Comparison of ENCODE assay signal across 25 cellular contexts in genomic region chr6:137995371-137995770, GRCh38.
"Had no signal": no experiment of that assay in that cellular context is flagged by ENCODE, and none has a peak within 500 bp of the region (broad histone marks: within the 10 kb centered on the region; RNA-seq: fewer than 3 reads in every experiment).

No MANE protein-coding gene starts in this region.

- H3K4me1 ChIP-seq: SJSA1 had no signal

- H3K36me3 ChIP-seq: SJSA1 had no signal

- H3K9me2 ChIP-seq: SK-N-SH had no signal

- H3K4me3 ChIP-seq: K562, SJSA1 had no signal

- ATAC-seq: activated CD8-positive, alpha-beta memory T cell treated with anti-CD3 and anti-CD28 coated beads, Interleukin-2, amount 10 ng/mL, durations not matched to agents 7 days and 5 days; activated naive CD8-positive, alpha-beta T cell treated with anti-CD3 and anti-CD28 coated beads, Interleukin-2, amount 50 U/mL, for 24 hours; K562 had no signal

- H3K4me2 ChIP-seq: SK-N-SH had no signal

- H3K9ac ChIP-seq: SK-N-SH had no signal

- H3K27ac ChIP-seq: SJSA1 had no signal

- DNase-seq: activated B cell treated with CpG ODN at 0.5 μM for 24 hours; activated CD4-positive, alpha-beta memory T cell treated with anti-CD3 and anti-CD28 coated beads for 36 hours; activated CD4-positive, alpha-beta T cell treated with anti-CD3 and anti-CD28 coated beads for 4 hours; activated CD4-positive, alpha-beta T cell treated with anti-CD3 and anti-CD28 coated beads, Interleukin-2, amount 50 U/mL, for 1 hour; activated CD4-positive, CD25-positive, alpha-beta regulatory T cell treated with anti-CD3 and anti-CD28 coated beads, Interleukin-2, amount 50 U/mL, for 72 hours; activated CD8-positive, alpha-beta memory T cell treated with anti-CD3 and anti-CD28 coated beads for 24 hours; activated CD8-positive, alpha-beta memory T cell treated with anti-CD3 and anti-CD28 coated beads, Interleukin-2, amount 10 ng/mL, durations not matched to agents 7 days and 5 days; activated CD8-positive, alpha-beta memory T cell treated with anti-CD3 and anti-CD28 coated beads, Interleukin-2, amount 50 U/mL, for 48 hours; activated effector memory CD4-positive, alpha-beta T cell treated with Interleukin-2 at 50 U/mL for 16 hours; activated naive CD4-positive, alpha-beta T cell treated with anti-CD3 and anti-CD28 coated beads, Interleukin-2, amount 10 ng/mL, durations not matched to agents 7 days and 5 days; activated naive CD8-positive, alpha-beta T cell treated with anti-CD3 and anti-CD28 coated beads, Interleukin-2, amount 50 U/mL, for 24 hours; activated T-cell treated with anti-CD3 and anti-CD28 coated beads, Interleukin-2, amount 50 U/mL, for 48 hours; anterior cingulate cortex; caudate nucleus; cerebellar nuclear complex; NCI-H1105; NCI-H1417 treated with DMSO at 0.1 percent for 48 hours; NCI-H187 treated with DMSO at 0.1 percent for 48 hours; NCI-H2081; NCI-H345; NCI-H524 treated with DMSO at 0.1 percent for 48 hours; SHP77 treated with DMSO at 0.1 percent for 48 hours; SK-N-SH had no signal

- H3K9me3 ChIP-seq: SJSA1, SK-N-SH had no signal
